In the genomic region with DNA sequence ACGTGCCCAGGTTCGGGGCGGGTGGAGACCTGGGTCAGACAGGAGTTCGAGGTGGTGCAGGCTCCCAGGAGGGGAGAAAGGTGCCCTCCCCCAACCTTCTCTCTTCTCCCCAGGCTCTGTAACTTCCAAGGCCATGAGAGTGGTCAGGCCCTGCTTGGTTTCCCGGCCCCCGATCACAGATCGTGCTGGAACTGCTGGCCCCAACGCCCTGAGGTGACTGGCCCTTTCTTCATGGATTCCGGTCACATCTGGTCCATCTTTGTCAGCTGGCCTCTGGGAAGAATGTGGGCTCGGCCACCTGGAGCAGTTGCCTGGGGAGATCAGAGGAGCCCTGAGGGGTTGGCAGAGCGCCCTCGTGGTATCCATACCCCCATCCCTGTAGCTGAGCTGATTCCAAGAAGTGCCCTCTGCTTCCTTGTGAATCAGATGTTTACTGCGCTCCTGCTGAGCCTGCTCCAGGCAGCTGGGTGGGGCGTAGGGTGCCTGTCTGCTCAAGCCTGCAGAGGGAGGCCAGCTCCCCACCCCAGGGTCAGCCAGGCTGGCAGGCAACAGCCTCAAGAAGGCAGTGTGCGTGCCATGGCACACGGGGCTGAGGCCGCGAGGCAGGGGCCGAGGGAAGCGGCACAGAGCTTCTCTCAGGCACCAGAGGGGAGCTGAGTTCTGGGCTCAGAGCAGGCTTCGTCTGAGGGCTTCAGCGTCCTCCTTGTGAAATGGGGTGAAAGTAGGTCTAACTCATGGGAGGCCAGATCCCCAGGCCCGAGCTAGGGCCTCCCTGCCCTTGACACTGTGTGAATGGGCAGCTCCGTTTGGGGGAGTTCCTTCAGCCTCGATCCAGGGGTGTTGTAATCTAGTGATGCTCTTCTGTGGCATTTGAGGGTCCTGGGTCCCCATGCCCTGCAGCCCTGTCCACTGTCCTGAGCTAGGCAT, we compare ENCODE assay signal across 8 cellular contexts. TPM values are rescaled to one million over a fixed set of nuclear protein-coding genes. Genes with fewer than 3 reads are reported as not detected.
DNase-seq lines count a peak whose midpoint lies in the region; ATAC-seq and TF ChIP-seq lines count a peak whose summit lies in the region.
"Had no signal": no experiment of that assay in that cellular context is flagged by ENCODE, and none has a peak within 500 bp of the region (broad histone marks: within the 10 kb centered on the region; RNA-seq: fewer than 3 reads in every experiment).

No MANE protein-coding gene starts in this region.

- H3K9me3 Mint-ChIP-seq in HFFc6 = no peaks in the 10 kb centered on the region
- no peaks in the 10 kb centered on the region for H3K9me3 Mint-ChIP-seq in natural killer cell treated with Interleukin-12 subunit alpha and Interleukin-12 subunit beta and Interleukin-15 and Interleukin-18, amount 100 ng/mL, for 72 hours
- H3K9me3 Mint-ChIP-seq: activated naive CD4-positive, alpha-beta T cell treated with anti-CD3 and anti-CD28 coated beads, Interleukin-2, amount 50 U/mL, for 72 hours had no signal

- no peaks in the 10 kb centered on the region for H3K36me3 Mint-ChIP-seq in HFFc6 (ENCODE audit: low read depth)
- H3K36me3 Mint-ChIP-seq in natural killer cell treated with Interleukin-12 subunit alpha and Interleukin-12 subunit beta and Interleukin-15 and Interleukin-18, amount 100 ng/mL, for 72 hours = no peaks in the 10 kb centered on the region
- H3K36me3 Mint-ChIP-seq: activated naive CD4-positive, alpha-beta T cell treated with anti-CD3 and anti-CD28 coated beads, Interleukin-2, amount 50 U/mL, for 72 hours had no signal

- H3K4me1 ChIP-seq in spleen = peaks cover 81 to 97% (median 94%) of the 10 kb centered on the region in 6 donors

- no peaks in the 10 kb centered on the region for H3K27me3 ChIP-seq in spleen (replicated peaks in 1 of 7)

- H3K4me1 Mint-ChIP-seq in HFFc6 (ENCODE audit: low read depth) = peaks cover 61% of the 10 kb centered on the region
- H3K4me1 Mint-ChIP-seq in natural killer cell treated with Interleukin-12 subunit alpha and Interleukin-12 subunit beta and Interleukin-15 and Interleukin-18, amount 100 ng/mL, for 72 hours (ENCODE audit: low read depth in 2 of 2) = peaks cover 13 to 30% of the 10 kb centered on the region in 2 donors

- intact Hi-C loops in left ventricle myocardium superior (cut with micrococcal nuclease) (no loop called here), spleen (cut with DNase I; ENCODE audit: low total_unique reads) (no loop called here)

- peak overlapping the region in 2 of 8 donors; percentile 49 to 74 for H3K4me3 ChIP-seq in spleen

- no peak for ATAC-seq in left ventricle myocardium superior
- no peak for ATAC-seq in natural killer cell treated with Interleukin-12 subunit alpha and Interleukin-12 subunit beta and Interleukin-15 and Interleukin-18, amount 100 ng/mL, for 72 hours
- ATAC-seq: activated naive CD4-positive, alpha-beta T cell treated with anti-CD3 and anti-CD28 coated beads, Interleukin-2, amount 50 U/mL, for 72 hours had no signal

- H3K27ac ChIP-seq in spleen = peak overlapping the region in 7 of 8 donors; percentile 85 to 98 (median 89)

- 67 to 84% (median 69%) methylated on average over 15 to 25 of the region's 25 CpGs for WGBS in spleen, 5 donors

- H3K9me3 ChIP-seq in spleen = no peaks in the 10 kb centered on the region

- H3K36me3 ChIP-seq in spleen = peaks cover 0 to 26% (median 0%) of the 10 kb centered on the region in 6 donors

- peak; percentile 87 for DNase-seq in HFFc6
- DNase-seq in T1000 (lab: John Stamatoyannopoulos, UW) = peak; percentile 91
- peak; percentile 51 for DNase-seq in left ventricle myocardium superior
- peak; percentile 83 for DNase-seq in spleen
- no peak for DNase-seq in natural killer cell treated with Interleukin-12 subunit alpha and Interleukin-12 subunit beta and Interleukin-15 and Interleukin-18, amount 100 ng/mL, for 72 hours (ENCODE audit: low spot score)
- no peak for DNase-seq in stimulated activated CD4-positive, alpha-beta T cell treated with anti-CD3 and anti-CD28 coated beads, Interleukin-4, amount 100 ng/mL, for 1 hour
- no peak for DNase-seq in NCI-H2107 (lab: John Stamatoyannopoulos, UW)

- H3K4me3 Mint-ChIP-seq in HFFc6 = peak overlapping the region; percentile 24
- H3K4me3 Mint-ChIP-seq in natural killer cell treated with Interleukin-12 subunit alpha and Interleukin-12 subunit beta and Interleukin-15 and Interleukin-18, amount 100 ng/mL, for 72 hours = no peak overlapping the region

- TF ChIP-seq CTCF in HFFc6 (IDR thresholded peaks at IDR 0.05) = peak; percentile 22; the same call in 1 of the 2 replicates
- no peak for TF ChIP-seq CTCF in spleen (IDR thresholded peaks at IDR 0.05 in 8 of 11, conservative IDR thresholded peaks at IDR 0.05 in 3 of 11)

- H3K27me3 Mint-ChIP-seq in HFFc6 (ENCODE audit: insufficient read depth) = no peaks in the 10 kb centered on the region; the same call in 1 of the 2 replicates
- H3K27me3 Mint-ChIP-seq in natural killer cell treated with Interleukin-12 subunit alpha and Interleukin-12 subunit beta and Interleukin-15 and Interleukin-18, amount 100 ng/mL, for 72 hours = no peaks in the 10 kb centered on the region

- H3K27ac Mint-ChIP-seq in HFFc6 = peak overlapping the region; percentile 91
- H3K27ac Mint-ChIP-seq in natural killer cell treated with Interleukin-12 subunit alpha and Interleukin-12 subunit beta and Interleukin-15 and Interleukin-18, amount 100 ng/mL, for 72 hours = no peak overlapping the region

- no peak for TF ChIP-seq POLR2A in spleen (IDR thresholded peaks at IDR 0.05)

RNA-seq across cellular contexts. Expression of gene SH3BP2, which starts 3.6 kb away (rescaled TPM):
- 10 to 100 TPM; 17.6 to 25.4 (median 20.5) TPM for total RNA-seq in HFFc6 (2021; fragmentation: NEBNext Ultra II Directional; extraction: Animal tissue kit (Norgen Biotek cat#: 25700))
- total RNA-seq in left ventricle myocardium superior = 25.6 TPM
- 100 to 1,000 TPM; 150 to 295 (median 265) TPM for total RNA-seq in spleen
- polyA plus RNA-seq in spleen = 100 to 1,000 TPM in 1 of 3 donors, 10 to 100 TPM in 2; 42.0 to 138 (median 43.5) TPM
- total RNA-seq in natural killer cell treated with Interleukin-12 subunit alpha and Interleukin-12 subunit beta and Interleukin-15 and Interleukin-18, amount 100 ng/mL, for 72 hours = 100 to 1,000 TPM; 121 to 129 TPM

RNA-seq across cellular contexts. Expression of gene TNIP2, which starts 40.4 kb away (rescaled TPM):
- 10 to 100 TPM; 28.6 to 32.0 (median 30.9) TPM for total RNA-seq in HFFc6 (2021; fragmentation: NEBNext Ultra II Directional; extraction: Animal tissue kit (Norgen Biotek cat#: 25700))
- 24.0 TPM for total RNA-seq in left ventricle myocardium superior
- 10 to 100 TPM; 35.1 to 52.5 (median 50.4) TPM for total RNA-seq in spleen
- 10 to 100 TPM; 32.7 to 53.5 (median 33.2) TPM for polyA plus RNA-seq in spleen
- 10 to 100 TPM; 80.9 to 89.3 TPM for total RNA-seq in natural killer cell treated with Interleukin-12 subunit alpha and Interleukin-12 subunit beta and Interleukin-15 and Interleukin-18, amount 100 ng/mL, for 72 hours

RNA-seq across cellular contexts. Expression of gene ADD1, which starts 47.1 kb away (rescaled TPM):
- 100 to 1,000 TPM; 276 to 332 (median 321) TPM for total RNA-seq in HFFc6 (2021; fragmentation: NEBNext Ultra II Directional; extraction: Animal tissue kit (Norgen Biotek cat#: 25700))
- total RNA-seq in left ventricle myocardium superior = 228 TPM
- total RNA-seq in spleen = 100 to 1,000 TPM; 260 to 348 (median 295) TPM
- polyA plus RNA-seq in spleen = 100 to 1,000 TPM; 175 to 224 (median 194) TPM
- total RNA-seq in natural killer cell treated with Interleukin-12 subunit alpha and Interleukin-12 subunit beta and Interleukin-15 and Interleukin-18, amount 100 ng/mL, for 72 hours = 100 to 1,000 TPM; 259 to 291 TPM

Comparison
In these comparisons a context has a peak if more than half of its experiments do, and no peak if none do; other contexts are left out.
1. DNase-seq: peak in HFFc6 (single experiment), T1000 (single experiment), left ventricle myocardium superior (single experiment) and spleen (single experiment); none in natural killer cell treated with Interleukin-12 subunit alpha and Interleukin-12 subunit beta and Interleukin-15 and Interleukin-18, amount 100 ng/mL, for 72 hours (single experiment), stimulated activated CD4-positive, alpha-beta T cell treated with anti-CD3 and anti-CD28 coated beads, Interleukin-4, amount 100 ng/mL, for 1 hour (single experiment) and NCI-H2107 (single experiment).